ENCODE assay signal across 8 cellular contexts in the genomic region with DNA sequence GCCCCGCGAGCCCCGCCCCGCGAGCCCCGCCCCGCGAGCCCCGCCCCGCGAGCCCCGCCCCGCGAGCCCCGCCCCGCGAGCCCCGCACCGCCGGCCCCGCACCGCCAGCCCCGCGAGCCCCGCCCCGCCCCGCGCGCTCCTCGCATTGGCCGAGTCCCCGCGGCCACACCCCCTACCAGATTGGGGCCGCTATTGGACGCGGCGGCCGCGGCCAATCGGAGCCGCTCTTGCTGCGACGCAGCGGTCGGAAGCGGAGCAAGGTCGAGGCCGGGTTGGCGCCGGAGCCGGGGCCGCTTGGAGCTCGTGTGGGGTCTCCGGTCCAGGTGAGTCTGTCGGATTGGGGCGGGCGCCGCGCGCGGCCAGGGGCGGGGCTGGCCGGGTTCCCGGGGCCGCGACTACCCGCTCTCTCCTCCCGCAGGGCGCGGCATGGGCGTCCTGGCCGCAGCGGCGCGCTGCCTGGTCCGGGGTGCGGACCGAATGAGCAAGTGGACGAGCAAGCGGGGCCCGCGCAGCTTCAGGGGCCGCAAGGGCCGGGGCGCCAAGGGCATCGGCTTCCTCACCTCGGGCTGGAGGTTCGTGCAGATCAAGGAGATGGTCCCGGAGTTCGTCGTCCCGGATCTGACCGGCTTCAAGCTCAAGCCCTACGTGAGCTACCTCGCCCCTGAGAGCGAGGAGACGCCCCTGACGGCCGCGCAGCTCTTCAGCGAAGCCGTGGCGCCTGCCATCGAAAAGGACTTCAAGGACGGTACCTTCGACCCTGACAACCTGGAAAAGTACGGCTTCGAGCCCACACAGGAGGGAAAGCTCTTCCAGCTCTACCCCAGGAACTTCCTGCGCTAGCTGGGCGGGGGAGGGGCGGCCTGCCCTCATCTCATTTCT. TPM values are rescaled to one million over a fixed set of nuclear protein-coding genes. Genes with fewer than 3 reads are reported as not detected.
DNase-seq lines count a peak whose midpoint lies in the region; ATAC-seq, FAIRE-seq and TF ChIP-seq lines count a peak whose summit lies in the region.

A gene (plus strand): TSS at position 224 of the 879 bp plus-strand sequence. CDS start 203 bp downstream, at position 427.

- TF ChIP-seq CTCF in right atrium auricular region (IDR thresholded peaks at IDR 0.05) (no peak), uterus (IDR thresholded peaks at IDR 0.05) (no peak)

- peaks cover 16% of the 10 kb centered on the region for H3K4me1 Mint-ChIP-seq in T-helper 2 cell treated with Interferon-gamma antibody and Interleukin-4, amounts not matched to agents 5 μg/mL and 100 μg/mL, for 36 hours (ENCODE audit: low read depth)

- H3K4me3 Mint-ChIP-seq in T-helper 2 cell treated with Interferon-gamma antibody and Interleukin-4, amounts not matched to agents 5 μg/mL and 100 μg/mL, for 36 hours, result peak within 1 kb of the TSS; percentile 90

- no peaks in the 10 kb centered on the region for H3K27me3 ChIP-seq in right atrium auricular region
- H3K27me3 ChIP-seq in uterus, result no peaks in the 10 kb centered on the region

- TF ChIP-seq POLR2A in GM12891 (IDR thresholded peaks at IDR 0.05; ENCODE audit: low read depth, low read length), result peak; percentile 72
- TF ChIP-seq POLR2A in uterus (IDR thresholded peaks at IDR 0.05), result peak; percentile 34 to 78

- DNase-seq in GM12891 (ENCODE audit: insufficient read length, low spot score), result peak; percentile 99
- DNase-seq in NCI-H1694 treated with DMSO at 0.1 percent for 48 hours (lab: John Stamatoyannopoulos, UW), result peak; percentile 32
- DNase-seq in T-helper 2 cell treated with Interferon-gamma antibody and Interleukin-4, amounts not matched to agents 5 μg/mL and 100 μg/mL, for 36 hours (ENCODE audit: low spot score), result peak; percentile 92
- DNase-seq in anterior cingulate cortex (lab: John Stamatoyannopoulos, UW), result peak in 57 of 58 donors; percentile 31 to 93 (median 84)
- DNase-seq in right atrium auricular region (ENCODE audit: low spot score), result peak; percentile 85
- peak; percentile 90 for DNase-seq in putamen (ENCODE audit: low spot score)
- DNase-seq in uterus, result peak; percentile 87 to 88

- peaks cover 21% of the 10 kb centered on the region for H3K36me3 Mint-ChIP-seq in T-helper 2 cell treated with Interferon-gamma antibody and Interleukin-4, amounts not matched to agents 5 μg/mL and 100 μg/mL, for 36 hours (ENCODE audit: low read depth)

- intact Hi-C loops in uterus (cut with DNase I; ENCODE audit: low total_unique reads), result no loop called here

- H3K27ac Mint-ChIP-seq in T-helper 2 cell treated with Interferon-gamma antibody and Interleukin-4, amounts not matched to agents 5 μg/mL and 100 μg/mL, for 36 hours, result peak within 1 kb of the TSS; percentile 87

- no peaks in the 10 kb centered on the region for H3K27me3 Mint-ChIP-seq in T-helper 2 cell treated with Interferon-gamma antibody and Interleukin-4, amounts not matched to agents 5 μg/mL and 100 μg/mL, for 36 hours (ENCODE audit: low read depth)

- FAIRE-seq in GM12891 (lab: Jason Lieb, UNC), result peak; percentile 97

- peaks cover 0 to 33% of the 10 kb centered on the region in 2 donors for H3K4me1 ChIP-seq in right atrium auricular region
- H3K4me1 ChIP-seq in uterus, result peaks cover 0 to 5% of the 10 kb centered on the region in 2 donors

- H3K4me3 ChIP-seq in right atrium auricular region (peak within 1 kb of the TSS; percentile 85 to 95), uterus (peak within 1 kb of the TSS; percentile 69 to 76)

- peak; percentile 76 for ATAC-seq in HG02763 (IDR thresholded peaks at IDR 0.05; ENCODE audit: unreplicated experiment)

- H3K9me3 ChIP-seq in right atrium auricular region, result no peaks in the 10 kb centered on the region
- H3K9me3 ChIP-seq in uterus, result no peaks in the 10 kb centered on the region

- H3K27ac ChIP-seq in right atrium auricular region (peak within 1 kb of the TSS; percentile 91 to 95), uterus (peak within 1 kb of the TSS; percentile 86 to 89)

- no peaks in the 10 kb centered on the region for H3K9me3 Mint-ChIP-seq in T-helper 2 cell treated with Interferon-gamma antibody and Interleukin-4, amounts not matched to agents 5 μg/mL and 100 μg/mL, for 36 hours

- H3K36me3 ChIP-seq in right atrium auricular region (peaks cover 20% of the 10 kb centered on the region), uterus (no peaks in the 10 kb centered on the region)

TF ChIP-seq in GM12891, 5 proteins besides CTCF, POLR2A, EP300 and RAD21:
- TF ChIP-seq POU2F2 (IDR thresholded peaks at IDR 0.05; ENCODE audit: low read depth, low read length) (no peak), POLR2AphosphoS5 (IDR thresholded peaks at IDR 0.05; ENCODE audit: low read depth, low read length) (peak; percentile 53; the same call in 1 of the 2 replicates)
TF ChIP-seq in GM12891: peak in this region for 1.

RNA-seq across cellular contexts. Expression of the gene that starts here (rescaled TPM):
- polyA plus RNA-seq in GM12891 (2012; ENCODE audit: low read depth, missing spikeins), result 43.6 TPM
- total RNA-seq in right atrium auricular region (100 to 1,000 TPM; 172 to 238 TPM), uterus (10 to 100 TPM in 3 of 4 donors, 1 to 10 TPM in 1; 8.6 to 47.9 (median 30.5) TPM)

Comparison
In these comparisons a context has a peak if more than half of its experiments do, and no peak if none do; other contexts are left out.
1. Peak in every context shown above with its lines: DNase-seq, ATAC-seq, H3K4me3 ChIP-seq and H3K27ac ChIP-seq.
2. DNase-seq: peak in every context shown above with its lines; median percentile 99 in GM12891; 92 in T-helper 2 cell treated with Interferon-gamma antibody and Interleukin-4, amounts not matched to agents 5 μg/mL and 100 μg/mL, for 36 hours; 90 in putamen; 88 in uterus; 85 in right atrium auricular region; 84 in anterior cingulate cortex; 32 in NCI-H1694 treated with DMSO at 0.1 percent for 48 hours.